Comparison of ENCODE assay signal across 1 cellular context in the genomic region with DNA sequence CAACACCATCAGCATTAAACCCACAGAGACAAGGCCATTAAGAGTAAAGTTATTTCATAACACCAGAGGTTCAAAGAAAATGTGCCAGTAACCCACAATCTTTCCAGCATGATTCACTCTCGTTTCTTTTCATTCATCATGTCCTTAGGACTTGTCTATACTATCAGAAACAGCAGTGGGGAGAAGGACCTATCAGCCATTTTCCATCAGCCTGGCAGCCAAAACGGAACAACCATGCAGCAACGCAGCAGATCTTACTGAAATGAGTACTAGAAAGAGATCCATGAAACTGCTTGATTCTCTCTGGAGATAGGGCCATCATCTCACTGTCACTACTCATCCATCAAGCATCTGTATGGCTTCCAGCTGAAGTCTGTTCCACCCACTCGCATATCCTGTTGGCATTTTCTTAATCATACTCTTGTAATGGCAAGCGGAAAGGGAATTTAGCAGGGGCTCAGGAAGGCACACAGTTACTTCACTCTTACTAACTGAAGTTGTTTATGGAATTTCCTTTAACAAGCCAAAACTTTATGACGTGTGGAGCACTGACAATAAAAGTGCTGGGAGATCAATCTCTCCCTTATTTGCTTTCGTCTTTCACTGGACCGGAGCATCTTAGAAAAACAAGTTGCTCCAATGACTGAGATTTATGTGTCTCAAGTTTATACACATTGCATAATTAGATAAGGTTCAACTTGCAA.
TF ChIP-seq lines count a peak whose summit lies in the region.

No MANE protein-coding gene starts in this region.

TF ChIP-seq in HEK293, 187 proteins besides CTCF, POLR2A, EP300 and RAD21 (continued from another document):
- TF ChIP-seq, protein P1, sequence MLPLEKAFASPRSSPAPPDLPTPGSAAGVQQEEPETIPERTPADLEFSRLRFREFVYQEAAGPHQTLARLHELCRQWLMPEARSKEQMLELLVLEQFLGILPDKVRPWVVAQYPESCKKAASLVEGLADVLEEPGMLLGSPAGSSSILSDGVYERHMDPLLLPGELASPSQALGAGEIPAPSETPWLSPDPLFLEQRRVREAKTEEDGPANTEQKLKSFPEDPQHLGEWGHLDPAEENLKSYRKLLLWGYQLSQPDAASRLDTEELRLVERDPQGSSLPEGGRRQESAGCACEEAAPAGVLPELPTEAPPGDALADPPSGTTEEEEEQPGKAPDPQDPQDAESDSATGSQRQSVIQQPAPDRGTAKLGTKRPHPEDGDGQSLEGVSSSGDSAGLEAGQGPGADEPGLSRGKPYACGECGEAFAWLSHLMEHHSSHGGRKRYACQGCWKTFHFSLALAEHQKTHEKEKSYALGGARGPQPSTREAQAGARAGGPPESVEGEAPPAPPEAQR (tag by site-specific recombination; IDR thresholded peaks at IDR 0.05) = no peak
- TF ChIP-seq, protein P2, sequence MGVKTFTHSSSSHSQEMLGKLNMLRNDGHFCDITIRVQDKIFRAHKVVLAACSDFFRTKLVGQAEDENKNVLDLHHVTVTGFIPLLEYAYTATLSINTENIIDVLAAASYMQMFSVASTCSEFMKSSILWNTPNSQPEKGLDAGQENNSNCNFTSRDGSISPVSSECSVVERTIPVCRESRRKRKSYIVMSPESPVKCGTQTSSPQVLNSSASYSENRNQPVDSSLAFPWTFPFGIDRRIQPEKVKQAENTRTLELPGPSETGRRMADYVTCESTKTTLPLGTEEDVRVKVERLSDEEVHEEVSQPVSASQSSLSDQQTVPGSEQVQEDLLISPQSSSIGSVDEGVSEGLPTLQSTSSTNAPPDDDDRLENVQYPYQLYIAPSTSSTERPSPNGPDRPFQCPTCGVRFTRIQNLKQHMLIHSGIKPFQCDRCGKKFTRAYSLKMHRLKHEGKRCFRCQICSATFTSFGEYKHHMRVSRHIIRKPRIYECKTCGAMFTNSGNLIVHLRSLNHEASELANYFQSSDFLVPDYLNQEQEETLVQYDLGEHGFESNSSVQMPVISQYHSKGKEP (tag by site-specific recombination; IDR thresholded peaks at IDR 0.05) = 0 out of 2 replicates have a peak, but pooled peaks have one; percentile 12
- TF ChIP-seq ZNF48 (tag by site-specific recombination; IDR thresholded peaks at IDR 0.05) = no peak
- no peak for TF ChIP-seq ZNF202 (tag by site-specific recombination; IDR thresholded peaks at IDR 0.05; ENCODE audit: borderline replicate concordance)
- TF ChIP-seq ZSCAN30 (tag by site-specific recombination; IDR thresholded peaks at IDR 0.05) = peak; percentile 76
- TF ChIP-seq REPIN1 (tag by site-specific recombination; IDR thresholded peaks at IDR 0.05; ENCODE audit: low read depth) = no peak
- TF ChIP-seq ZNF677 (tag by site-specific recombination; IDR thresholded peaks at IDR 0.05) = no peak
- no peak for TF ChIP-seq ZSCAN23 (tag by site-specific recombination; IDR thresholded peaks at IDR 0.05)
- TF ChIP-seq SP7 (tag by site-specific recombination; IDR thresholded peaks at IDR 0.05) = 0 out of 2 replicates have a peak, but pooled peaks have one; percentile 19
- TF ChIP-seq ZNF341 (tag by site-specific recombination; IDR thresholded peaks at IDR 0.05; ENCODE audit: low read depth) = no peak
- TF ChIP-seq, protein P3, sequence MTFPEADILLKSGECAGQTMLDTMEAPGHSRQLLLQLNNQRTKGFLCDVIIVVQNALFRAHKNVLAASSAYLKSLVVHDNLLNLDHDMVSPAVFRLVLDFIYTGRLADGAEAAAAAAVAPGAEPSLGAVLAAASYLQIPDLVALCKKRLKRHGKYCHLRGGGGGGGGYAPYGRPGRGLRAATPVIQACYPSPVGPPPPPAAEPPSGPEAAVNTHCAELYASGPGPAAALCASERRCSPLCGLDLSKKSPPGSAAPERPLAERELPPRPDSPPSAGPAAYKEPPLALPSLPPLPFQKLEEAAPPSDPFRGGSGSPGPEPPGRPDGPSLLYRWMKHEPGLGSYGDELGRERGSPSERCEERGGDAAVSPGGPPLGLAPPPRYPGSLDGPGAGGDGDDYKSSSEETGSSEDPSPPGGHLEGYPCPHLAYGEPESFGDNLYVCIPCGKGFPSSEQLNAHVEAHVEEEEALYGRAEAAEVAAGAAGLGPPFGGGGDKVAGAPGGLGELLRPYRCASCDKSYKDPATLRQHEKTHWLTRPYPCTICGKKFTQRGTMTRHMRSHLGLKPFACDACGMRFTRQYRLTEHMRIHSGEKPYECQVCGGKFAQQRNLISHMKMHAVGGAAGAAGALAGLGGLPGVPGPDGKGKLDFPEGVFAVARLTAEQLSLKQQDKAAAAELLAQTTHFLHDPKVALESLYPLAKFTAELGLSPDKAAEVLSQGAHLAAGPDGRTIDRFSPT (tag by site-specific recombination; IDR thresholded peaks at IDR 0.05) = peak; percentile 49; the same call in 1 of the 2 replicates
- TF ChIP-seq, protein P4, sequence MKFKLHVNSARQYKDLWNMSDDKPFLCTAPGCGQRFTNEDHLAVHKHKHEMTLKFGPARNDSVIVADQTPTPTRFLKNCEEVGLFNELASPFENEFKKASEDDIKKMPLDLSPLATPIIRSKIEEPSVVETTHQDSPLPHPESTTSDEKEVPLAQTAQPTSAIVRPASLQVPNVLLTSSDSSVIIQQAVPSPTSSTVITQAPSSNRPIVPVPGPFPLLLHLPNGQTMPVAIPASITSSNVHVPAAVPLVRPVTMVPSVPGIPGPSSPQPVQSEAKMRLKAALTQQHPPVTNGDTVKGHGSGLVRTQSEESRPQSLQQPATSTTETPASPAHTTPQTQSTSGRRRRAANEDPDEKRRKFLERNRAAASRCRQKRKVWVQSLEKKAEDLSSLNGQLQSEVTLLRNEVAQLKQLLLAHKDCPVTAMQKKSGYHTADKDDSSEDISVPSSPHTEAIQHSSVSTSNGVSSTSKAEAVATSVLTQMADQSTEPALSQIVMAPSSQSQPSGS (tag by site-specific recombination; IDR thresholded peaks at IDR 0.05; ENCODE audit: low read depth) = peak; percentile 39; the same call in 1 of the 2 replicates
- 0 out of 2 replicates have a peak, but pooled peaks have one; percentile 25 for TF ChIP-seq ZNF24 (tag by site-specific recombination; IDR thresholded peaks at IDR 0.05)
- TF ChIP-seq, protein P5, sequence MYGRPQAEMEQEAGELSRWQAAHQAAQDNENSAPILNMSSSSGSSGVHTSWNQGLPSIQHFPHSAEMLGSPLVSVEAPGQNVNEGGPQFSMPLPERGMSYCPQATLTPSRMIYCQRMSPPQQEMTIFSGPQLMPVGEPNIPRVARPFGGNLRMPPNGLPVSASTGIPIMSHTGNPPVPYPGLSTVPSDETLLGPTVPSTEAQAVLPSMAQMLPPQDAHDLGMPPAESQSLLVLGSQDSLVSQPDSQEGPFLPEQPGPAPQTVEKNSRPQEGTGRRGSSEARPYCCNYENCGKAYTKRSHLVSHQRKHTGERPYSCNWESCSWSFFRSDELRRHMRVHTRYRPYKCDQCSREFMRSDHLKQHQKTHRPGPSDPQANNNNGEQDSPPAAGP (tag by site-specific recombination; IDR thresholded peaks at IDR 0.05) = no peak
- TF ChIP-seq OVOL3 (tag by site-specific recombination; IDR thresholded peaks at IDR 0.05) = peak; percentile 86; the same call in 1 of the 2 replicates
- peak; percentile 53; the same call in 1 of the 2 replicates for TF ChIP-seq MZF1 (tag by site-specific recombination; IDR thresholded peaks at IDR 0.05; ENCODE audit: borderline replicate concordance)
- no peak for TF ChIP-seq ZNF624 (tag by site-specific recombination; IDR thresholded peaks at IDR 0.05)
- TF ChIP-seq ZNF561 (tag by site-specific recombination; IDR thresholded peaks at IDR 0.05; ENCODE audit: borderline replicate concordance) = 0 out of 2 replicates have a peak, but pooled peaks have one; percentile 62
- TF ChIP-seq, protein P6, sequence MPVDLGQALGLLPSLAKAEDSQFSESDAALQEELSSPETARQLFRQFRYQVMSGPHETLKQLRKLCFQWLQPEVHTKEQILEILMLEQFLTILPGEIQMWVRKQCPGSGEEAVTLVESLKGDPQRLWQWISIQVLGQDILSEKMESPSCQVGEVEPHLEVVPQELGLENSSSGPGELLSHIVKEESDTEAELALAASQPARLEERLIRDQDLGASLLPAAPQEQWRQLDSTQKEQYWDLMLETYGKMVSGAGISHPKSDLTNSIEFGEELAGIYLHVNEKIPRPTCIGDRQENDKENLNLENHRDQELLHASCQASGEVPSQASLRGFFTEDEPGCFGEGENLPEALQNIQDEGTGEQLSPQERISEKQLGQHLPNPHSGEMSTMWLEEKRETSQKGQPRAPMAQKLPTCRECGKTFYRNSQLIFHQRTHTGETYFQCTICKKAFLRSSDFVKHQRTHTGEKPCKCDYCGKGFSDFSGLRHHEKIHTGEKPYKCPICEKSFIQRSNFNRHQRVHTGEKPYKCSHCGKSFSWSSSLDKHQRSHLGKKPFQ (tag by site-specific recombination; IDR thresholded peaks at IDR 0.05) = peak; percentile 52; the same call in 1 of the 2 replicates
- peak; percentile 84; the same call in 1 of the 2 replicates for TF ChIP-seq TCF7L2 (IDR thresholded peaks at IDR 0.05; ENCODE audit: borderline replicate concordance, low read depth, low read length)
- no peak for TF ChIP-seq GLIS1 (tag by site-specific recombination; IDR thresholded peaks at IDR 0.05)
- TF ChIP-seq ZBTB21 (tag by site-specific recombination; IDR thresholded peaks at IDR 0.05) = no peak
- no peak for TF ChIP-seq ZNF777 (tag by site-specific recombination; IDR thresholded peaks at IDR 0.05; ENCODE audit: borderline replicate concordance)
- peak; percentile 85 for TF ChIP-seq GFI1B (tag by site-specific recombination; IDR thresholded peaks at IDR 0.05)
- TF ChIP-seq ZNF146 (tag by site-specific recombination; IDR thresholded peaks at IDR 0.05) = no peak
- TF ChIP-seq ZNF221 (tag by site-specific recombination; IDR thresholded peaks at IDR 0.05; ENCODE audit: borderline replicate concordance) = no peak
- TF ChIP-seq ZNF548 (tag by site-specific recombination; IDR thresholded peaks at IDR 0.05) = no peak
- TF ChIP-seq, protein P7, sequence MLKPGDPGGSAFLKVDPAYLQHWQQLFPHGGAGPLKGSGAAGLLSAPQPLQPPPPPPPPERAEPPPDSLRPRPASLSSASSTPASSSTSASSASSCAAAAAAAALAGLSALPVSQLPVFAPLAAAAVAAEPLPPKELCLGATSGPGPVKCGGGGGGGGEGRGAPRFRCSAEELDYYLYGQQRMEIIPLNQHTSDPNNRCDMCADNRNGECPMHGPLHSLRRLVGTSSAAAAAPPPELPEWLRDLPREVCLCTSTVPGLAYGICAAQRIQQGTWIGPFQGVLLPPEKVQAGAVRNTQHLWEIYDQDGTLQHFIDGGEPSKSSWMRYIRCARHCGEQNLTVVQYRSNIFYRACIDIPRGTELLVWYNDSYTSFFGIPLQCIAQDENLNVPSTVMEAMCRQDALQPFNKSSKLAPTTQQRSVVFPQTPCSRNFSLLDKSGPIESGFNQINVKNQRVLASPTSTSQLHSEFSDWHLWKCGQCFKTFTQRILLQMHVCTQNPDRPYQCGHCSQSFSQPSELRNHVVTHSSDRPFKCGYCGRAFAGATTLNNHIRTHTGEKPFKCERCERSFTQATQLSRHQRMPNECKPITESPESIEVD (tag by site-specific recombination; IDR thresholded peaks at IDR 0.05) = peak; percentile 72
- peak; percentile 45; the same call in 1 of the 2 replicates for TF ChIP-seq ZNF394 (tag by site-specific recombination; IDR thresholded peaks at IDR 0.05; ENCODE audit: borderline replicate concordance)
- TF ChIP-seq ZNF121 (tag by site-specific recombination; IDR thresholded peaks at IDR 0.05) = peak; percentile 26; the same call in 1 of the 2 replicates
- peak; percentile 89 for TF ChIP-seq OSR2 (tag by site-specific recombination; IDR thresholded peaks at IDR 0.05)
- peak; percentile 90 for TF ChIP-seq ZXDB (tag by site-specific recombination; IDR thresholded peaks at IDR 0.05)
- TF ChIP-seq MYNN (tag by site-specific recombination; IDR thresholded peaks at IDR 0.05; ENCODE audit: borderline replicate concordance) = no peak
- TF ChIP-seq, protein P8, sequence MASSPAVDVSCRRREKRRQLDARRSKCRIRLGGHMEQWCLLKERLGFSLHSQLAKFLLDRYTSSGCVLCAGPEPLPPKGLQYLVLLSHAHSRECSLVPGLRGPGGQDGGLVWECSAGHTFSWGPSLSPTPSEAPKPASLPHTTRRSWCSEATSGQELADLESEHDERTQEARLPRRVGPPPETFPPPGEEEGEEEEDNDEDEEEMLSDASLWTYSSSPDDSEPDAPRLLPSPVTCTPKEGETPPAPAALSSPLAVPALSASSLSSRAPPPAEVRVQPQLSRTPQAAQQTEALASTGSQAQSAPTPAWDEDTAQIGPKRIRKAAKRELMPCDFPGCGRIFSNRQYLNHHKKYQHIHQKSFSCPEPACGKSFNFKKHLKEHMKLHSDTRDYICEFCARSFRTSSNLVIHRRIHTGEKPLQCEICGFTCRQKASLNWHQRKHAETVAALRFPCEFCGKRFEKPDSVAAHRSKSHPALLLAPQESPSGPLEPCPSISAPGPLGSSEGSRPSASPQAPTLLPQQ (tag by site-specific recombination; IDR thresholded peaks at IDR 0.05) = no peak
- peak; percentile 56; the same call in 1 of the 2 replicates for TF ChIP-seq IKZF3 (tag by site-specific recombination; IDR thresholded peaks at IDR 0.05)
- no peak for TF ChIP-seq ZNF830 (tag by site-specific recombination; IDR thresholded peaks at IDR 0.05; ENCODE audit: low read depth)
- peak; percentile 91 for TF ChIP-seq ZNF843 (tag by site-specific recombination; IDR thresholded peaks at IDR 0.05)
- TF ChIP-seq TRIM28 (IDR thresholded peaks at IDR 0.05; ENCODE audit: borderline replicate concordance, low read length) = peak; percentile 78
- no peak for TF ChIP-seq ZNF391 (tag by site-specific recombination; IDR thresholded peaks at IDR 0.05; ENCODE audit: borderline replicate concordance, low read depth)
